18 cellular contexts compared by ENCODE assay signal in the genomic region with DNA sequence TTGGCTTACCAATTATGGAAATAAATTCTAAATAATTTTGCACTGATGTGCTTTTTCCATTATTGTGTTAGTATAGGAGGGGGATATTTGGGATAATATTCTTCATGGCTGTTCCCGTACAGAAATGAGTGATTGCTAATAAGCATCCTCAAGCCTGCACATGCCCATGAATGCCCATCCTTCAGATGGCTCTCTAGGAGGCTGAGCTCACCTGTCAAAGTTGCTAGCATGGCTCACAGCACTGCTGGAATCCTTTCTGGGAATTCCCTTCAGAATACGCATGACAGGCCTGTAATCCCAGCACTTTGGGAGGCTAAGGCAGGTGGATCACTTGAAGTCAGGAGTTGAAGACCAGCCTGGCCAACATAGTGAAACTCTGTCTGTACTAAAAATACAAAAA.
DNase-seq lines count a peak whose midpoint lies in the region; ATAC-seq and TF ChIP-seq lines count a peak whose summit lies in the region.
"Had no signal": no experiment of that assay in that cellular context is flagged by ENCODE, and none has a peak within 500 bp of the region (broad histone marks: within the 10 kb centered on the region; RNA-seq: fewer than 3 reads in every experiment).

No MANE protein-coding gene starts in this region.

- H3K27ac ChIP-seq in ACC112 (ENCODE audit: low read depth, low read length) (peak overlapping the region; percentile 91), SJSA1 (peak overlapping the region; percentile 93), foreskin keratinocyte (no peak overlapping the region), osteoblast (ENCODE audit: low read depth, low read length) (no peak overlapping the region), adrenal gland (no peak overlapping the region)
- H3K27ac ChIP-seq: GM23248, PC-9, SK-N-MC had no signal

- WGBS in adrenal gland, 4 donors: 88 to 95% (median 93%) methylated on average over 1 to 2 of the region's 2 CpGs

- no peaks in the 10 kb centered on the region for H3K9me3 ChIP-seq in SJSA1 (replicated peaks)
- no peaks in the 10 kb centered on the region for H3K9me3 ChIP-seq in osteoblast (ENCODE audit: low read depth, low read length)
- H3K9me3 ChIP-seq in adrenal gland (replicated peaks in 1 of 3): no peaks in the 10 kb centered on the region

- peak; percentile 99 for ATAC-seq in foreskin keratinocyte
- no peak for ATAC-seq in HG02588 (IDR thresholded peaks at IDR 0.05; ENCODE audit: unreplicated experiment)
- ATAC-seq: K562 had no signal

- H3K4me2 ChIP-seq in osteoblast (ENCODE audit: insufficient read depth, low read length): no peak overlapping the region
- H3K4me2 ChIP-seq: PC-9 had no signal

- intact Hi-C loops in adrenal gland (cut with DNase I): no loop called here

- H3K4me1 ChIP-seq in ACC112 (ENCODE audit: control insufficient read depth, insufficient read depth, low read length, unreplicated experiment) (peaks cover 29% of the 10 kb centered on the region), SJSA1 (replicated peaks) (peaks cover 35% of the 10 kb centered on the region), foreskin keratinocyte (peaks cover 10% of the 10 kb centered on the region), osteoblast (ENCODE audit: insufficient read depth, low read length) (peaks cover 20% of the 10 kb centered on the region), adrenal gland (replicated peaks in 1 of 2) (peaks cover 0 to 6% of the 10 kb centered on the region in 2 donors)

- no peak for TF ChIP-seq CTCF in foreskin keratinocyte (conservative IDR thresholded peaks at IDR 0.05)
- no peak for TF ChIP-seq CTCF in osteoblast (IDR thresholded peaks at IDR 0.05; ENCODE audit: extremely low read depth, low read depth, low read length)
- TF ChIP-seq CTCF in adrenal gland (IDR thresholded peaks at IDR 0.05): no peak

- no peaks in the 10 kb centered on the region for H3K27me3 ChIP-seq in ACC112 (ENCODE audit: insufficient read depth, low read length)
- no peaks in the 10 kb centered on the region for H3K27me3 ChIP-seq in SJSA1 (replicated peaks)
- H3K27me3 ChIP-seq in foreskin keratinocyte: no peaks in the 10 kb centered on the region
- H3K27me3 ChIP-seq in osteoblast (ENCODE audit: insufficient read depth, low read length): no peaks in the 10 kb centered on the region
- no peaks in the 10 kb centered on the region for H3K27me3 ChIP-seq in adrenal gland
- H3K27me3 ChIP-seq: MG63 had no signal

- TF ChIP-seq POLR2A in adrenal gland (IDR thresholded peaks at IDR 0.05): no peak

- H2AFZ ChIP-seq in ACC112 (ENCODE audit: low read length, unreplicated experiment) (no peak overlapping the region), osteoblast (ENCODE audit: low read length) (no peak overlapping the region)
- H2AFZ ChIP-seq: GM23248, PC-9 had no signal

- H3K79me2 ChIP-seq in ACC112 (ENCODE audit: control insufficient read depth, insufficient read depth, low read length, unreplicated experiment) (no peaks in the 10 kb centered on the region), osteoblast (ENCODE audit: insufficient read depth, low read length) (no peaks in the 10 kb centered on the region)

- DNase-seq in SJSA1 (ENCODE audit: low read depth in 1 of 2, low spot score in 2 of 2): no peak
- peak; percentile 85 to 92 for DNase-seq in foreskin keratinocyte
- DNase-seq in osteoblast (ENCODE audit: insufficient read length, low spot score, missing footprints): peak; percentile 18
- no peak for DNase-seq in adrenal gland
- DNase-seq in NAMALWA (ENCODE audit: low spot score): no peak
- DNase-seq: 8988T, GM23248, H7, NCI-H2029, NCI-H2227 treated with DMSO at 0.1 percent for 48 hours, NCI-H526 treated with DMSO at 0.1 percent for 48 hours, PC-9, SHP77 had no signal

- H3K36me3 ChIP-seq in ACC112 (ENCODE audit: insufficient read depth, low read length) (no peaks in the 10 kb centered on the region), SJSA1 (no peaks in the 10 kb centered on the region), osteoblast (ENCODE audit: insufficient read depth, low read length) (no peaks in the 10 kb centered on the region), adrenal gland (replicated peaks in 1 of 2) (no peaks in the 10 kb centered on the region)
- H3K36me3 ChIP-seq: MG63 had no signal

- H3K4me3 ChIP-seq in ACC112 (ENCODE audit: low read depth, low read length) (no peak overlapping the region), SJSA1 (no peak overlapping the region), osteoblast (ENCODE audit: insufficient read depth, low read length) (no peak overlapping the region), adrenal gland (no peak overlapping the region)
- H3K4me3 ChIP-seq: GM23248, K562, MG63, PC-9, SK-N-MC had no signal

- H4K20me1 ChIP-seq in osteoblast (ENCODE audit: insufficient read depth, low read length): no peaks in the 10 kb centered on the region

Comparison
In these comparisons a context has a peak if more than half of its experiments do, and no peak if none do; other contexts are left out.
1. H3K27ac ChIP-seq: peak in ACC112 (single experiment) and SJSA1 (single experiment); none in foreskin keratinocyte (single experiment), osteoblast (single experiment) and adrenal gland (0 of 5).
2. DNase-seq: peak in foreskin keratinocyte (2 of 2) and osteoblast (single experiment); none in SJSA1 (0 of 2), adrenal gland (0 of 7) and NAMALWA (single experiment).